ENCODE assay signal across 1 cellular context in the genomic region with DNA sequence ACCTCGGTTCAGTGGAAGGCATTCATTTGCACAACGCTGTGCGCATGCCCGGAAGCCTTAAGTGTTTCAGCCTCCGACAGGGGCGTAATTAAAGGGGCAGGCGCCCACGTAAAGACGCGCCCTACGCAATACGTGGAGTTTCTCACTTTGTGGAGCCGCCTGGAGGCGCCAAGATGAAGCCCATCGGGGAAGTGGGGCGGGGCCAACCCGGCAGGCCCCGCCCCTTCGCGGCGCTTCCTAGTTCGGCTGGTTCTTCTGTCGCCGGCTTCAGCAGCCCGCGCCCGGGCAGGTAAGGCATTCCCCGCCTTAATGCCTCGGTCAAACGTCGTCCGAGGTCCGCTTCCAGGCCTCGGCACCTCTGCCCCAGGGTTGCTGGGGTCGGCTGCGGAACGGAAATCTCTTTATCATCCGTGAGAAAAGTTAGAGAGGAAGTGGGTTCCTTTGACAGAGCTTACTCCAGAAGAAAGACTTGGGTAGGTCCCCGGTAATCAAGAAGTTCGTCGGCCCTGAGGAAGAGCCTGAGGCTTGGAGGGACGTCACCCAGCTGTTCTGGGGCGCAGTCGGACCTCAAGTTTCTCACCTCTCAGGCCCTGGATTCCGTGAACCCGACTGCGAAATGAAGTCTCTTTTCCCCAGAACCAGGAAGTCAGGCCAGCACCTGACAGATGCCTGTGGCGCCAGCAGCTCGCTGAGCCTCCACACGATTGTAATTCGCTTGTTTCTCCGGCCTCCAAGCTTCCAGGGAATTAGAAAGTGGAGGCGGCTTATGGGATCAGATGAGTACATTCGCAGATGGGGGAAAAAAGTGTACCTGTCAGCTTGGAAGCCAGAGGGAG.
A peak's percentile ranks its signal among the peaks of the same experiment; 100 is the strongest.
TF ChIP-seq lines count a peak whose summit lies in the region.

A gene (plus strand): TSS at position 224 of the 836 bp plus-strand sequence. CDS start 9,161 bp downstream, outside the sequence.
A gene with protein sequence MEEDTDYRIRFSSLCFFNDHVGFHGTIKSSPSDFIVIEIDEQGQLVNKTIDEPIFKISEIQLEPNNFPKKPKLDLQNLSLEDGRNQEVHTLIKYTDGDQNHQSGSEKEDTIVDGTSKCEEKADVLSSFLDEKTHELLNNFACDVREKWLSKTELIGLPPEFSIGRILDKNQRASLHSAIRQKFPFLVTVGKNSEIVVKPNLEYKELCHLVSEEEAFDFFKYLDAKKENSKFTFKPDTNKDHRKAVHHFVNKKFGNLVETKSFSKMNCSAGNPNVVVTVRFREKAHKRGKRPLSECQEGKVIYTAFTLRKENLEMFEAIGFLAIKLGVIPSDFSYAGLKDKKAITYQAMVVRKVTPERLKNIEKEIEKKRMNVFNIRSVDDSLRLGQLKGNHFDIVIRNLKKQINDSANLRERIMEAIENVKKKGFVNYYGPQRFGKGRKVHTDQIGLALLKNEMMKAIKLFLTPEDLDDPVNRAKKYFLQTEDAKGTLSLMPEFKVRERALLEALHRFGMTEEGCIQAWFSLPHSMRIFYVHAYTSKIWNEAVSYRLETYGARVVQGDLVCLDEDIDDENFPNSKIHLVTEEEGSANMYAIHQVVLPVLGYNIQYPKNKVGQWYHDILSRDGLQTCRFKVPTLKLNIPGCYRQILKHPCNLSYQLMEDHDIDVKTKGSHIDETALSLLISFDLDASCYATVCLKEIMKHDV (minus strand): TSS at position 63 of the 836 bp plus-strand sequence. CDS start 3,545 bp downstream, outside the sequence.

TF ChIP-seq in GM12878, 131 proteins besides CTCF, POLR2A, EP300 and RAD21 (continued from another document and continues in another):
- TF ChIP-seq SREBF1 (IDR thresholded peaks at IDR 0.05; ENCODE audit: low read length) (no peak), CREM (IDR thresholded peaks at IDR 0.05; ENCODE audit: low read depth) (peak; percentile 85; the same call in 1 of the 2 replicates), MYC (IDR thresholded peaks at IDR 0.05; ENCODE audit: insufficient read depth, insufficient read length, insufficient replicate concordance, low read length, severe bottlenecking) (peak; percentile 13), SRF (IDR thresholded peaks at IDR 0.05; ENCODE audit: low read depth in 2 of 2, low read length in 2 of 2) (peak in 1 of 2 experiments; percentile 51; a peak in 1 of 4 replicates), ATF7 (IDR thresholded peaks at IDR 0.05; ENCODE audit: low read depth) (no peak), ZNF274 (IDR thresholded peaks at IDR 0.05; ENCODE audit: insufficient read depth, insufficient read length) (no peak), RUNX3 (IDR thresholded peaks at IDR 0.05; ENCODE audit: low read length) (peak; percentile 10; the same call in 1 of the 2 replicates), ZNF622 (IDR thresholded peaks at IDR 0.05) (no peak), ZNF384 (IDR thresholded peaks at IDR 0.05; ENCODE audit: borderline replicate concordance, low read depth, low read length) (no peak), LARP7 (IDR thresholded peaks at IDR 0.05) (no peak), NFYA (IDR thresholded peaks at IDR 0.05; ENCODE audit: borderline replicate concordance, low read depth, low read length) (no peak), ZSCAN29 (IDR thresholded peaks at IDR 0.05) (no peak), HDGF (IDR thresholded peaks at IDR 0.05) (no peak), GATAD2B (conservative IDR thresholded peaks at IDR 0.05; ENCODE audit: low read depth) (peak; percentile 83; the same call in 1 of the 2 replicates), RCOR1 (conservative IDR thresholded peaks at IDR 0.05; ENCODE audit: low read depth, low read length) (no peak), TCF12 (IDR thresholded peaks at IDR 0.05; ENCODE audit: low read depth, low read length) (no peak), MYB (IDR thresholded peaks at IDR 0.05; ENCODE audit: borderline replicate concordance, low read depth, low read length) (no peak), HDAC2 (IDR thresholded peaks at IDR 0.05) (no peak), BMI1 (IDR thresholded peaks at IDR 0.05; ENCODE audit: borderline replicate concordance) (no peak), IRF4 (IDR thresholded peaks at IDR 0.05; ENCODE audit: low read depth, low read length) (0 out of 2 replicates have a peak, but pooled peaks have one; percentile 5), CREB1 (IDR thresholded peaks at IDR 0.05; ENCODE audit: low read depth) (peak; percentile 91), SPI1 (IDR thresholded peaks at IDR 0.05; ENCODE audit: borderline replicate concordance, insufficient read depth, low read depth, low read length) (peak; percentile 73), HCFC1 (IDR thresholded peaks at IDR 0.05; ENCODE audit: low read length) (0 out of 2 replicates have a peak, but pooled peaks have one; percentile 17)
- TF ChIP-seq, protein P1, sequence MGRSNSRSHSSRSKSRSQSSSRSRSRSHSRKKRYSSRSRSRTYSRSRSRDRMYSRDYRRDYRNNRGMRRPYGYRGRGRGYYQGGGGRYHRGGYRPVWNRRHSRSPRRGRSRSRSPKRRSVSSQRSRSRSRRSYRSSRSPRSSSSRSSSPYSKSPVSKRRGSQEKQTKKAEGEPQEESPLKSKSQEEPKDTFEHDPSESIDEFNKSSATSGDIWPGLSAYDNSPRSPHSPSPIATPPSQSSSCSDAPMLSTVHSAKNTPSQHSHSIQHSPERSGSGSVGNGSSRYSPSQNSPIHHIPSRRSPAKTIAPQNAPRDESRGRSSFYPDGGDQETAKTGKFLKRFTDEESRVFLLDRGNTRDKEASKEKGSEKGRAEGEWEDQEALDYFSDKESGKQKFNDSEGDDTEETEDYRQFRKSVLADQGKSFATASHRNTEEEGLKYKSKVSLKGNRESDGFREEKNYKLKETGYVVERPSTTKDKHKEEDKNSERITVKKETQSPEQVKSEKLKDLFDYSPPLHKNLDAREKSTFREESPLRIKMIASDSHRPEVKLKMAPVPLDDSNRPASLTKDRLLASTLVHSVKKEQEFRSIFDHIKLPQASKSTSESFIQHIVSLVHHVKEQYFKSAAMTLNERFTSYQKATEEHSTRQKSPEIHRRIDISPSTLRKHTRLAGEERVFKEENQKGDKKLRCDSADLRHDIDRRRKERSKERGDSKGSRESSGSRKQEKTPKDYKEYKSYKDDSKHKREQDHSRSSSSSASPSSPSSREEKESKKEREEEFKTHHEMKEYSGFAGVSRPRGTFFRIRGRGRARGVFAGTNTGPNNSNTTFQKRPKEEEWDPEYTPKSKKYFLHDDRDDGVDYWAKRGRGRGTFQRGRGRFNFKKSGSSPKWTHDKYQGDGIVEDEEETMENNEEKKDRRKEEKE (IDR thresholded peaks at IDR 0.05) = no peak
- TF ChIP-seq, protein P2, sequence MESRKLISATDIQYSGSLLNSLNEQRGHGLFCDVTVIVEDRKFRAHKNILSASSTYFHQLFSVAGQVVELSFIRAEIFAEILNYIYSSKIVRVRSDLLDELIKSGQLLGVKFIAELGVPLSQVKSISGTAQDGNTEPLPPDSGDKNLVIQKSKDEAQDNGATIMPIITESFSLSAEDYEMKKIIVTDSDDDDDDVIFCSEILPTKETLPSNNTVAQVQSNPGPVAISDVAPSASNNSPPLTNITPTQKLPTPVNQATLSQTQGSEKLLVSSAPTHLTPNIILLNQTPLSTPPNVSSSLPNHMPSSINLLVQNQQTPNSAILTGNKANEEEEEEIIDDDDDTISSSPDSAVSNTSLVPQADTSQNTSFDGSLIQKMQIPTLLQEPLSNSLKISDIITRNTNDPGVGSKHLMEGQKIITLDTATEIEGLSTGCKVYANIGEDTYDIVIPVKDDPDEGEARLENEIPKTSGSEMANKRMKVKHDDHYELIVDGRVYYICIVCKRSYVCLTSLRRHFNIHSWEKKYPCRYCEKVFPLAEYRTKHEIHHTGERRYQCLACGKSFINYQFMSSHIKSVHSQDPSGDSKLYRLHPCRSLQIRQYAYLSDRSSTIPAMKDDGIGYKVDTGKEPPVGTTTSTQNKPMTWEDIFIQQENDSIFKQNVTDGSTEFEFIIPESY (IDR thresholded peaks at IDR 0.05) = no peak
- TF ChIP-seq, protein P3, sequence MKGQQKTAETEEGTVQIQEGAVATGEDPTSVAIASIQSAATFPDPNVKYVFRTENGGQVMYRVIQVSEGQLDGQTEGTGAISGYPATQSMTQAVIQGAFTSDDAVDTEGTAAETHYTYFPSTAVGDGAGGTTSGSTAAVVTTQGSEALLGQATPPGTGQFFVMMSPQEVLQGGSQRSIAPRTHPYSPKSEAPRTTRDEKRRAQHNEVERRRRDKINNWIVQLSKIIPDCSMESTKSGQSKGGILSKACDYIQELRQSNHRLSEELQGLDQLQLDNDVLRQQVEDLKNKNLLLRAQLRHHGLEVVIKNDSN (IDR thresholded peaks at IDR 0.05; ENCODE audit: borderline replicate concordance, extremely low read length, insufficient read depth, low read depth, low read length) = no peak
- TF ChIP-seq, protein P4, sequence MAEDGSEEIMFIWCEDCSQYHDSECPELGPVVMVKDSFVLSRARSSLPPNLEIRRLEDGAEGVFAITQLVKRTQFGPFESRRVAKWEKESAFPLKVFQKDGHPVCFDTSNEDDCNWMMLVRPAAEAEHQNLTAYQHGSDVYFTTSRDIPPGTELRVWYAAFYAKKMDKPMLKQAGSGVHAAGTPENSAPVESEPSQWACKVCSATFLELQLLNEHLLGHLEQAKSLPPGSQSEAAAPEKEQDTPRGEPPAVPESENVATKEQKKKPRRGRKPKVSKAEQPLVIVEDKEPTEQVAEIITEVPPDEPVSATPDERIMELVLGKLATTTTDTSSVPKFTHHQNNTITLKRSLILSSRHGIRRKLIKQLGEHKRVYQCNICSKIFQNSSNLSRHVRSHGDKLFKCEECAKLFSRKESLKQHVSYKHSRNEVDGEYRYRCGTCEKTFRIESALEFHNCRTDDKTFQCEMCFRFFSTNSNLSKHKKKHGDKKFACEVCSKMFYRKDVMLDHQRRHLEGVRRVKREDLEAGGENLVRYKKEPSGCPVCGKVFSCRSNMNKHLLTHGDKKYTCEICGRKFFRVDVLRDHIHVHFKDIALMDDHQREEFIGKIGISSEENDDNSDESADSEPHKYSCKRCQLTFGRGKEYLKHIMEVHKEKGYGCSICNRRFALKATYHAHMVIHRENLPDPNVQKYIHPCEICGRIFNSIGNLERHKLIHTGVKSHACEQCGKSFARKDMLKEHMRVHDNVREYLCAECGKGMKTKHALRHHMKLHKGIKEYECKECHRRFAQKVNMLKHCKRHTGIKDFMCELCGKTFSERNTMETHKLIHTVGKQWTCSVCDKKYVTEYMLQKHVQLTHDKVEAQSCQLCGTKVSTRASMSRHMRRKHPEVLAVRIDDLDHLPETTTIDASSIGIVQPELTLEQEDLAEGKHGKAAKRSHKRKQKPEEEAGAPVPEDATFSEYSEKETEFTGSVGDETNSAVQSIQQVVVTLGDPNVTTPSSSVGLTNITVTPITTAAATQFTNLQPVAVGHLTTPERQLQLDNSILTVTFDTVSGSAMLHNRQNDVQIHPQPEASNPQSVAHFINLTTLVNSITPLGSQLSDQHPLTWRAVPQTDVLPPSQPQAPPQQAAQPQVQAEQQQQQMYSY (CRISPR knock-in tag; IDR thresholded peaks at IDR 0.05) = no peak
- TF ChIP-seq, protein P5, sequence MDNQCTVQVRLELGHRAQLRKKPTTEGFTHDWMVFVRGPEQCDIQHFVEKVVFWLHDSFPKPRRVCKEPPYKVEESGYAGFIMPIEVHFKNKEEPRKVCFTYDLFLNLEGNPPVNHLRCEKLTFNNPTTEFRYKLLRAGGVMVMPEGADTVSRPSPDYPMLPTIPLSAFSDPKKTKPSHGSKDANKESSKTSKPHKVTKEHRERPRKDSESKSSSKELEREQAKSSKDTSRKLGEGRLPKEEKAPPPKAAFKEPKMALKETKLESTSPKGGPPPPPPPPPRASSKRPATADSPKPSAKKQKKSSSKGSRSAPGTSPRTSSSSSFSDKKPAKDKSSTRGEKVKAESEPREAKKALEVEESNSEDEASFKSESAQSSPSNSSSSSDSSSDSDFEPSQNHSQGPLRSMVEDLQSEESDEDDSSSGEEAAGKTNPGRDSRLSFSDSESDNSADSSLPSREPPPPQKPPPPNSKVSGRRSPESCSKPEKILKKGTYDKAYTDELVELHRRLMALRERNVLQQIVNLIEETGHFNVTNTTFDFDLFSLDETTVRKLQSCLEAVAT (IDR thresholded peaks at IDR 0.05) = no peak
- TF ChIP-seq, protein P6, sequence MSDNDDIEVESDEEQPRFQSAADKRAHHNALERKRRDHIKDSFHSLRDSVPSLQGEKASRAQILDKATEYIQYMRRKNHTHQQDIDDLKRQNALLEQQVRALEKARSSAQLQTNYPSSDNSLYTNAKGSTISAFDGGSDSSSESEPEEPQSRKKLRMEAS (IDR thresholded peaks at IDR 0.05; ENCODE audit: low read depth, low read length) = no peak
- TF ChIP-seq, protein P7, sequence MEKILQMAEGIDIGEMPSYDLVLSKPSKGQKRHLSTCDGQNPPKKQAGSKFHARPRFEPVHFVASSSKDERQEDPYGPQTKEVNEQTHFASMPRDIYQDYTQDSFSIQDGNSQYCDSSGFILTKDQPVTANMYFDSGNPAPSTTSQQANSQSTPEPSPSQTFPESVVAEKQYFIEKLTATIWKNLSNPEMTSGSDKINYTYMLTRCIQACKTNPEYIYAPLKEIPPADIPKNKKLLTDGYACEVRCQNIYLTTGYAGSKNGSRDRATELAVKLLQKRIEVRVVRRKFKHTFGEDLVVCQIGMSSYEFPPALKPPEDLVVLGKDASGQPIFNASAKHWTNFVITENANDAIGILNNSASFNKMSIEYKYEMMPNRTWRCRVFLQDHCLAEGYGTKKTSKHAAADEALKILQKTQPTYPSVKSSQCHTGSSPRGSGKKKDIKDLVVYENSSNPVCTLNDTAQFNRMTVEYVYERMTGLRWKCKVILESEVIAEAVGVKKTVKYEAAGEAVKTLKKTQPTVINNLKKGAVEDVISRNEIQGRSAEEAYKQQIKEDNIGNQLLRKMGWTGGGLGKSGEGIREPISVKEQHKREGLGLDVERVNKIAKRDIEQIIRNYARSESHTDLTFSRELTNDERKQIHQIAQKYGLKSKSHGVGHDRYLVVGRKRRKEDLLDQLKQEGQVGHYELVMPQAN (conservative IDR thresholded peaks at IDR 0.05) = peak; percentile 62; the same call in 1 of the 2 replicates
- TF ChIP-seq, protein P8, sequence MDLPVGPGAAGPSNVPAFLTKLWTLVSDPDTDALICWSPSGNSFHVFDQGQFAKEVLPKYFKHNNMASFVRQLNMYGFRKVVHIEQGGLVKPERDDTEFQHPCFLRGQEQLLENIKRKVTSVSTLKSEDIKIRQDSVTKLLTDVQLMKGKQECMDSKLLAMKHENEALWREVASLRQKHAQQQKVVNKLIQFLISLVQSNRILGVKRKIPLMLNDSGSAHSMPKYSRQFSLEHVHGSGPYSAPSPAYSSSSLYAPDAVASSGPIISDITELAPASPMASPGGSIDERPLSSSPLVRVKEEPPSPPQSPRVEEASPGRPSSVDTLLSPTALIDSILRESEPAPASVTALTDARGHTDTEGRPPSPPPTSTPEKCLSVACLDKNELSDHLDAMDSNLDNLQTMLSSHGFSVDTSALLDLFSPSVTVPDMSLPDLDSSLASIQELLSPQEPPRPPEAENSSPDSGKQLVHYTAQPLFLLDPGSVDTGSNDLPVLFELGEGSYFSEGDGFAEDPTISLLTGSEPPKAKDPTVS (IDR thresholded peaks at IDR 0.05; ENCODE audit: low read depth, low read length) = no peak; the same call in 1 of the 2 replicates
- TF ChIP-seq, protein P9, sequence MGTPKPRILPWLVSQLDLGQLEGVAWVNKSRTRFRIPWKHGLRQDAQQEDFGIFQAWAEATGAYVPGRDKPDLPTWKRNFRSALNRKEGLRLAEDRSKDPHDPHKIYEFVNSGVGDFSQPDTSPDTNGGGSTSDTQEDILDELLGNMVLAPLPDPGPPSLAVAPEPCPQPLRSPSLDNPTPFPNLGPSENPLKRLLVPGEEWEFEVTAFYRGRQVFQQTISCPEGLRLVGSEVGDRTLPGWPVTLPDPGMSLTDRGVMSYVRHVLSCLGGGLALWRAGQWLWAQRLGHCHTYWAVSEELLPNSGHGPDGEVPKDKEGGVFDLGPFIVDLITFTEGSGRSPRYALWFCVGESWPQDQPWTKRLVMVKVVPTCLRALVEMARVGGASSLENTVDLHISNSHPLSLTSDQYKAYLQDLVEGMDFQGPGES (IDR thresholded peaks at IDR 0.05) = no peak
